In genomic region chr14:24289649-24290283, GRCh38 we compare ENCODE assay signal across 1 cellular context.
TF ChIP-seq lines count a peak whose summit lies in the region.

No MANE protein-coding gene starts in this region.

TF ChIP-seq in GM12878, 131 proteins besides CTCF, POLR2A, EP300 and RAD21:
- TF ChIP-seq RUNX3 (IDR thresholded peaks at IDR 0.05; ENCODE audit: low read length) (peak; percentile 82), LARP7 (IDR thresholded peaks at IDR 0.05) (no peak), SUPT20H (IDR thresholded peaks at IDR 0.05; ENCODE audit: borderline replicate concordance, control insufficient read depth, low read depth, low read length) (no peak), MTA2 (IDR thresholded peaks at IDR 0.05; ENCODE audit: low read depth) (no peak), ZNF274 (IDR thresholded peaks at IDR 0.05; ENCODE audit: insufficient read depth, insufficient read length) (no peak), ATF7 (IDR thresholded peaks at IDR 0.05; ENCODE audit: low read depth) (0 out of 2 replicates have a peak, but pooled peaks have one; percentile 23), BHLHE40 (IDR thresholded peaks at IDR 0.05; ENCODE audit: borderline replicate concordance in 1 of 2, low read depth in 2 of 2, low read length in 1 of 2) (peak in 1 of 2 experiments; percentile 7; a peak in 1 of 4 replicates), CHD2 (IDR thresholded peaks at IDR 0.05; ENCODE audit: borderline replicate concordance, low read depth, low read length) (no peak)
- TF ChIP-seq, protein P1, sequence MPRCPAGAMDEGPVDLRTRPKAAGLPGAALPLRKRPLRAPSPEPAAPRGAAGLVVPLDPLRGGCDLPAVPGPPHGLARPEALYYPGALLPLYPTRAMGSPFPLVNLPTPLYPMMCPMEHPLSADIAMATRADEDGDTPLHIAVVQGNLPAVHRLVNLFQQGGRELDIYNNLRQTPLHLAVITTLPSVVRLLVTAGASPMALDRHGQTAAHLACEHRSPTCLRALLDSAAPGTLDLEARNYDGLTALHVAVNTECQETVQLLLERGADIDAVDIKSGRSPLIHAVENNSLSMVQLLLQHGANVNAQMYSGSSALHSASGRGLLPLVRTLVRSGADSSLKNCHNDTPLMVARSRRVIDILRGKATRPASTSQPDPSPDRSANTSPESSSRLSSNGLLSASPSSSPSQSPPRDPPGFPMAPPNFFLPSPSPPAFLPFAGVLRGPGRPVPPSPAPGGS (IDR thresholded peaks at IDR 0.05; ENCODE audit: borderline replicate concordance, insufficient read depth, low read depth, low read length, poor library complexity, severe bottlenecking), result peak; percentile 49
- TF ChIP-seq, protein P2, sequence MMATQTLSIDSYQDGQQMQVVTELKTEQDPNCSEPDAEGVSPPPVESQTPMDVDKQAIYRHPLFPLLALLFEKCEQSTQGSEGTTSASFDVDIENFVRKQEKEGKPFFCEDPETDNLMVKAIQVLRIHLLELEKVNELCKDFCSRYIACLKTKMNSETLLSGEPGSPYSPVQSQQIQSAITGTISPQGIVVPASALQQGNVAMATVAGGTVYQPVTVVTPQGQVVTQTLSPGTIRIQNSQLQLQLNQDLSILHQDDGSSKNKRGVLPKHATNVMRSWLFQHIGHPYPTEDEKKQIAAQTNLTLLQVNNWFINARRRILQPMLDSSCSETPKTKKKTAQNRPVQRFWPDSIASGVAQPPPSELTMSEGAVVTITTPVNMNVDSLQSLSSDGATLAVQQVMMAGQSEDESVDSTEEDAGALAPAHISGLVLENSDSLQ (IDR thresholded peaks at IDR 0.05), result peak; percentile 62; the same call in 1 of the 2 replicates
- TF ChIP-seq, protein P3, sequence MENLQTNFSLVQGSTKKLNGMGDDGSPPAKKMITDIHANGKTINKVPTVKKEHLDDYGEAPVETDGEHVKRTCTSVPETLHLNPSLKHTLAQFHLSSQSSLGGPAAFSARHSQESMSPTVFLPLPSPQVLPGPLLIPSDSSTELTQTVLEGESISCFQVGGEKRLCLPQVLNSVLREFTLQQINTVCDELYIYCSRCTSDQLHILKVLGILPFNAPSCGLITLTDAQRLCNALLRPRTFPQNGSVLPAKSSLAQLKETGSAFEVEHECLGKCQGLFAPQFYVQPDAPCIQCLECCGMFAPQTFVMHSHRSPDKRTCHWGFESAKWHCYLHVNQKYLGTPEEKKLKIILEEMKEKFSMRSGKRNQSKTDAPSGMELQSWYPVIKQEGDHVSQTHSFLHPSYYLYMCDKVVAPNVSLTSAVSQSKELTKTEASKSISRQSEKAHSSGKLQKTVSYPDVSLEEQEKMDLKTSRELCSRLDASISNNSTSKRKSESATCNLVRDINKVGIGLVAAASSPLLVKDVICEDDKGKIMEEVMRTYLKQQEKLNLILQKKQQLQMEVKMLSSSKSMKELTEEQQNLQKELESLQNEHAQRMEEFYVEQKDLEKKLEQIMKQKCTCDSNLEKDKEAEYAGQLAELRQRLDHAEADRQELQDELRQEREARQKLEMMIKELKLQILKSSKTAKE (IDR thresholded peaks at IDR 0.05; ENCODE audit: low read depth, poor library complexity, severe bottlenecking), result peak; percentile 29
